In the genomic region with DNA sequence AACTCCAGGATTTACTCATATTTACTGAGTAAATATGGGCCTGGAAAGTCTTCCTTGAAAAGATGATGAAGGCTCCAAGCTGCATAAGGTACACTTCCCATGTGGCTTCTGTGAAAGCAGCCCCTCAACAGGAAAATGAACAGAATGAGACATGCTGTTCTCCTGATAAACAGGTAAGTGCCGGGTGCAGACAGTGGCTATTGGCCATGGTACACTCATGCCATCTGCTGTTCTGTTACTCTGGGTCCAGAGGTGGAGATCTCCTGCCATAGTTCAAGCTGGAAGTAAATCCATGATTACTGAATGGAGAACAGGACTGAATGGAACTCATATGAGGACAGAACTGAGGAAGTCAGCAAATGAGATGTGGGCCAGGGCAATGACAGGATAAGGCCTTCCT, we compare ENCODE assay signal across 15 cellular contexts.
DNase-seq lines count a peak whose midpoint lies in the region; ATAC-seq, FAIRE-seq and TF ChIP-seq lines count a peak whose summit lies in the region.
"Had no signal": no experiment of that assay in that cellular context is flagged by ENCODE, and none has a peak within 500 bp of the region (broad histone marks: within the 10 kb centered on the region; RNA-seq: fewer than 3 reads in every experiment).

No MANE protein-coding gene starts in this region.

- H4K20me1 ChIP-seq in osteoblast (ENCODE audit: insufficient read depth, low read length): no peaks in the 10 kb centered on the region

- WGBS in small intestine, 3 donors: 24 to 71% (median 30%) methylated on average over 1 of the region's 1 CpG

- no peaks in the 10 kb centered on the region for H3K79me2 ChIP-seq in osteoblast (ENCODE audit: insufficient read depth, low read length)

- H3K4me3 ChIP-seq in epithelial cell of proximal tubule (ENCODE audit: low read depth, low read length) (no peak overlapping the region), osteoblast (ENCODE audit: insufficient read depth, low read length) (no peak overlapping the region), small intestine (ENCODE audit: low read depth in 1 of 2, low read length in 2 of 2) (no peak overlapping the region)
- H3K4me3 ChIP-seq: MG63, skin epidermis, vagina had no signal

- H3K4me2 ChIP-seq in osteoblast (ENCODE audit: insufficient read depth, low read length): no peak overlapping the region

- H2AFZ ChIP-seq in osteoblast (ENCODE audit: low read length): no peak overlapping the region

- H3K27me3 ChIP-seq in osteoblast (ENCODE audit: insufficient read depth, low read length): no peaks in the 10 kb centered on the region
- H3K27me3 ChIP-seq in small intestine (ENCODE audit: control insufficient read depth in 2 of 2, insufficient read depth in 2 of 2, low read length in 2 of 2): no peaks in the 10 kb centered on the region
- H3K27me3 ChIP-seq: MG63, vagina had no signal

- H3K9me3 ChIP-seq in osteoblast (ENCODE audit: low read depth, low read length): peaks cover 3% of the 10 kb centered on the region
- no peaks in the 10 kb centered on the region for H3K9me3 ChIP-seq in small intestine (ENCODE audit: control insufficient read depth, low read depth)
- H3K9me3 ChIP-seq: vagina had no signal

- TF ChIP-seq CTCF in C4-2B (conservative IDR thresholded peaks at IDR 0.05) (peak; percentile 72), epithelial cell of proximal tubule (conservative IDR thresholded peaks at IDR 0.05; ENCODE audit: low read depth, low read length) (peak; percentile 66), osteoblast (IDR thresholded peaks at IDR 0.05; ENCODE audit: extremely low read depth, low read depth, low read length) (peak; percentile 17)

- no peak for FAIRE-seq in small intestine (lab: Jason Lieb, UNC)
- FAIRE-seq: G401.6 had no signal

- H3K27ac ChIP-seq in C4-2B (no peak overlapping the region), osteoblast (ENCODE audit: low read depth, low read length) (no peak overlapping the region), small intestine (ENCODE audit: low read depth in 1 of 2, low read length in 1 of 2) (no peak overlapping the region)
- H3K27ac ChIP-seq: epithelial cell of prostate, skin epidermis, vagina had no signal

- H3K36me3 ChIP-seq in osteoblast (ENCODE audit: insufficient read depth, low read length) (no peaks in the 10 kb centered on the region), small intestine (ENCODE audit: control insufficient read depth in 2 of 2, insufficient read depth in 2 of 2, low read length in 2 of 2) (no peaks in the 10 kb centered on the region)
- H3K36me3 ChIP-seq: MG63, vagina had no signal

- no peak for ATAC-seq in stimulated activated naive CD8-positive, alpha-beta T cell treated with anti-CD3 and anti-CD28 coated beads, Interleukin-15, Interleukin-2, amounts not matched to agents 100 U/mL and 50 U/mL, for 24 hours

- peak; percentile 6 for DNase-seq in NCI-H345 treated with DMSO at 0.1 percent for 48 hours (lab: John Stamatoyannopoulos, UW; ENCODE audit: unreplicated experiment)
- DNase-seq in epithelial cell of proximal tubule (ENCODE audit: low read depth): no peak
- no peak for DNase-seq in osteoblast (ENCODE audit: insufficient read length, low spot score, missing footprints)
- DNase-seq in NCI-H2171 treated with DMSO at 0.1 percent for 48 hours (lab: John Stamatoyannopoulos, UW): no peak
- DNase-seq in stimulated activated naive CD8-positive, alpha-beta T cell treated with anti-CD3 and anti-CD28 coated beads, Interleukin-15, Interleukin-2, amounts not matched to agents 100 U/mL and 50 U/mL, for 24 hours: no peak
- no peak for DNase-seq in stimulated activated naive CD4-positive, alpha-beta T cell (lab: John Stamatoyannopoulos, UW)
- no peak for DNase-seq in small intestine
- DNase-seq: activated CD4-positive, alpha-beta T cell treated with anti-CD3 and anti-CD28 coated beads for 4 hours; MG63; naive B cell had no signal

- H3K4me1 ChIP-seq in osteoblast (ENCODE audit: insufficient read depth, low read length) (peaks cover 14% of the 10 kb centered on the region), small intestine (ENCODE audit: control insufficient read depth in 2 of 2, insufficient read depth in 1 of 2, low read depth in 1 of 2, low read length in 1 of 2) (no peaks in the 10 kb centered on the region)

Comparison
In these comparisons a context has a peak if more than half of its experiments do, and no peak if none do; other contexts are left out.
1. CTCF ChIP-seq: peak in every context shown above with its lines; median percentile 72 in C4-2B; 66 in epithelial cell of proximal tubule; 17 in osteoblast.